Comparison of ENCODE assay signal across 8 cellular contexts in the genomic region with DNA sequence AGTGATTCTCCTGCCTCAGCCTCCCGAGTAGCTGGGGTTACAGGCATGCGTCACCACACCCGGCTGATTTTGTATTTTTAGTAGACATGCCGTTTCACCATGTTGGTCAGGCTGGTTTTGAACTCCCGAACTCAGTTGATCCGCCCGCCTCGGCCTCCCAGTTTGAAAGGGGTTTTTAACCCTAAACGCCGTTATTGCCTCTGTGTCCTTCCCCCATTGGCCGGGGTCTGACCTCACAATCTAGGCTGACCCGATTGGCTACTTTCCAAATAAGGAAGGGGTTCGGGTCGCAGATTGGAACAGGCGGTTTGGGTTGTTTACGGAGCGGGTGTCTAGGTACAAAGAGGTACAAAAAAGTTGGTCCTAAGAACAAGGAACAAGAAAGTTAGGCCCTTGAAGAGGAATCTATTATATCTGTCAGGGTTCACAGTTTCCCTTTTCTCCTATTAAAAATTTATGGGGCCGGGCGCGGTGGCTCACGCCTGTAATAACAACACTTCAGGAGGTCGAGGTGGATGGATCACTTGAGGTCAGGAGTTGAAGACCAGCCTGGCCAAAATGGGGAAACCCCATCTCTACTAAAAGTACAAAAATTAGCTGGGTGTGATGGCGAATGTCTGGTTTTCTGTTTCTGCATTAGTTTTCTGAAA. TPM values are rescaled to one million over a fixed set of nuclear protein-coding genes. Genes with fewer than 3 reads are reported as not detected.
DNase-seq lines count a peak whose midpoint lies in the region; ATAC-seq lines count a peak whose summit lies in the region.

No MANE protein-coding gene starts in this region.

- peaks cover 2% of the 10 kb centered on the region for H3K79me1 ChIP-seq in mesendoderm (ENCODE audit: low read length)

- no peak overlapping the region for H2AK5ac ChIP-seq in mesendoderm (ENCODE audit: low read length)

- peak overlapping the region; percentile 89 to 97 for H3K4me3 ChIP-seq in duodenal mucosa (ENCODE audit: low read depth in 1 of 2, low read length in 2 of 2)
- peak overlapping the region; percentile 92 for H3K4me3 ChIP-seq in mesendoderm (ENCODE audit: low read length)

- no CpG with 5 or more reads among the region's 23 CpGs for WGBS in mesendoderm (ENCODE audit: extremely low coverage, insufficient coverage, low lambda C conversion rate)

- peak overlapping the region; percentile 90 for H3K4ac ChIP-seq in mesendoderm (ENCODE audit: low read depth, low read length)

- H3K27me3 ChIP-seq in duodenal mucosa (ENCODE audit: control insufficient read depth in 1 of 2, insufficient read depth in 2 of 2, low read length in 2 of 2) (no peaks in the 10 kb centered on the region), mesendoderm (ENCODE audit: insufficient read depth, low read length, poor library complexity) (no peaks in the 10 kb centered on the region)

- H3K4me3 Mint-ChIP-seq in IgD-negative memory B cell: peak overlapping the region; percentile 100

- no peak overlapping the region for H2BK15ac ChIP-seq in mesendoderm (replicated peaks; ENCODE audit: low read depth)

- H3K9me3 ChIP-seq in duodenal mucosa (ENCODE audit: control insufficient read depth in 1 of 2, low read length in 2 of 2): peaks cover 14 to 16% of the 10 kb centered on the region in 2 donors

- no peaks in the 10 kb centered on the region for H3K9me3 Mint-ChIP-seq in IgD-negative memory B cell

- ATAC-seq in stimulated activated naive CD8-positive, alpha-beta T cell treated with anti-CD3 and anti-CD28 coated beads, Interleukin-15, Interleukin-2, amounts not matched to agents 100 U/mL and 50 U/mL, for 24 hours: peak; percentile 31
- ATAC-seq in GM18517 (IDR thresholded peaks at IDR 0.05; ENCODE audit: unreplicated experiment): no peak
- no peak for ATAC-seq in HG02623 (IDR thresholded peaks at IDR 0.05; ENCODE audit: unreplicated experiment)

- no peak overlapping the region for H2BK120ac ChIP-seq in mesendoderm (ENCODE audit: low read depth, low read length)

- H3K23ac ChIP-seq in mesendoderm (ENCODE audit: low read length): no peak overlapping the region

- H3K27ac ChIP-seq in duodenal mucosa (ENCODE audit: low read depth, low read length) (peak overlapping the region; percentile 90), mesendoderm (ENCODE audit: low read depth, low read length) (no peak overlapping the region)

- H2BK5ac ChIP-seq in mesendoderm (ENCODE audit: low read length): no peak overlapping the region

- no peak overlapping the region for H4K8ac ChIP-seq in mesendoderm (ENCODE audit: low read depth, low read length)

- no peak overlapping the region for H4K5ac ChIP-seq in mesendoderm (ENCODE audit: low read length)

- H3K36me3 ChIP-seq in duodenal mucosa (ENCODE audit: control insufficient read depth in 1 of 2, insufficient read depth in 2 of 2, low read length in 2 of 2) (peaks cover 0 to 6% of the 10 kb centered on the region in 2 donors), mesendoderm (ENCODE audit: control insufficient read depth, insufficient read depth, low read length) (no peaks in the 10 kb centered on the region)

- peak overlapping the region; percentile 99 for H3K56ac ChIP-seq in mesendoderm (ENCODE audit: low read length)

- H3K27ac Mint-ChIP-seq in IgD-negative memory B cell: peak overlapping the region; percentile 98 to 100 (median 99)

- H3K4me1 ChIP-seq in duodenal mucosa (ENCODE audit: control insufficient read depth in 1 of 2, insufficient read depth in 2 of 2, low read length in 2 of 2): peaks cover 0 to 6% of the 10 kb centered on the region in 2 donors
- no peaks in the 10 kb centered on the region for H3K4me1 ChIP-seq in mesendoderm (ENCODE audit: control insufficient read depth, low read depth, low read length)

- peak; percentile 15 for DNase-seq in CD1c-positive myeloid dendritic cell (ENCODE audit: extremely low spot score)
- DNase-seq in activated CD4-positive, alpha-beta T cell treated with anti-CD3 and anti-CD28 coated beads for 48 hours: peak; percentile 62
- DNase-seq in mesendoderm: peak; percentile 95
- DNase-seq in stimulated activated naive CD8-positive, alpha-beta T cell treated with anti-CD3 and anti-CD28 coated beads, Interleukin-15, Interleukin-2, amounts not matched to agents 100 U/mL and 50 U/mL, for 24 hours: peak; percentile 66

- peak overlapping the region; percentile 90 to 96 for H3K9ac ChIP-seq in duodenal mucosa (ENCODE audit: low read depth in 1 of 2, low read length in 2 of 2)
- peak overlapping the region; percentile 99 for H3K9ac ChIP-seq in mesendoderm (ENCODE audit: low read length)

- H3K79me2 ChIP-seq in mesendoderm (ENCODE audit: control insufficient read depth, insufficient read depth, low read length): peaks cover 51% of the 10 kb centered on the region

- no peaks in the 10 kb centered on the region for H3K27me3 Mint-ChIP-seq in IgD-negative memory B cell

- peaks cover 2% of the 10 kb centered on the region for H3K36me3 Mint-ChIP-seq in IgD-negative memory B cell

- peak overlapping the region; percentile 78 for H3K18ac ChIP-seq in mesendoderm (ENCODE audit: low read length)

- H3K4me1 Mint-ChIP-seq in IgD-negative memory B cell: peaks cover 25 to 39% (median 25%) of the 10 kb centered on the region in 3 donors

- peak overlapping the region; percentile 56 for H3K4me2 ChIP-seq in mesendoderm (ENCODE audit: low read length)

RNA-seq across cellular contexts. Expression of a gene that starts 1.0 kb away (rescaled TPM):
- 11.2 TPM for polyA plus RNA-seq in IgD-negative memory B cell
- 33.6 TPM for polyA plus RNA-seq in mesendoderm (2013, experiment 1 of 2)
- 33.9 TPM for polyA plus RNA-seq in mesendoderm (2013, experiment 2 of 2)

RNA-seq across cellular contexts. Expression of a gene that starts 34.0 kb away (rescaled TPM):
- 11.2 TPM for polyA plus RNA-seq in IgD-negative memory B cell
- polyA plus RNA-seq in mesendoderm (2013, experiment 1 of 2): 57.2 TPM
- 58.1 TPM for polyA plus RNA-seq in mesendoderm (2013, experiment 2 of 2)

RNA-seq across cellular contexts. Expression of a gene that starts 45.2 kb away (rescaled TPM):
- polyA plus RNA-seq in IgD-negative memory B cell: 24.5 TPM
- 9.6 TPM for polyA plus RNA-seq in mesendoderm (2013, experiment 1 of 2)
- 9.0 TPM for polyA plus RNA-seq in mesendoderm (2013, experiment 2 of 2)

Comparison
In these comparisons a context has a peak if more than half of its experiments do, and no peak if none do; other contexts are left out.
1. DNase-seq: peak in every context shown above with its lines; median percentile 95 in mesendoderm; 66 in stimulated activated naive CD8-positive, alpha-beta T cell treated with anti-CD3 and anti-CD28 coated beads, Interleukin-15, Interleukin-2, amounts not matched to agents 100 U/mL and 50 U/mL, for 24 hours; 62 in activated CD4-positive, alpha-beta T cell treated with anti-CD3 and anti-CD28 coated beads for 48 hours; 15 in CD1c-positive myeloid dendritic cell.